Comparison of ENCODE assay signal across 1 cellular context in the genomic region with DNA sequence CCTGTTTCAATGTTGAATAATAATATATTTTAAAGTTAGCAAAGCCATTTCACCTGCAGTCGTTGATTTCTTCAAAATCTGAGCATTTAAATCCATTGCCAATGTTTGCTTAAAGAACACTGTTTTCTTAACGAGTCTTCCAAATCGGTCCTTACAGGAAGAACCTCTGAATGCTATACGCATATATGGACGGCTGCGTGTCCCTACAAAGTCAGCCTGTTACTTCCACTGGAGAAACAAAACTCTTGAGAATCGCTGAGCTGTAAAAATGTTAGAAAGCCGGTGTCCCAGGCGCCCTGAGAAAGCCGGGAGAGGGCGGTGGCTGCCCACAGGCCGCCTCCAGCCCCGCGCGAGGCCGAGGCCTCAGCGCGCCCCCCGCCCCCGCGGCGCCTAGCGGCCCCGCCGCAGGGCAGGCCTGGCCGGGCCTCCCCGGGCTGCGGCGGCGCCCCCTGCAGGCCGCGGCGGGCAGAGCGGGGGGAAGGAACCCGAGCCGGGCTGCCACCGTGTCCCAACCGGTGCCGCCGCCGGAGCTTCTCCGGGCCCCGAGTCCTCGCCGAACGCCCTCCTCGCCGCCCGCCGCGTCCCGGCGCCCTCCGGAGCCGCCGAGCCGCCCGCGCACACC.
TF ChIP-seq lines count a peak whose summit lies in the region.

Gene FHIP2A (plus strand): TSS at position 488 of the 622 bp plus-strand sequence. CDS start 299 bp downstream, outside the sequence.

TF ChIP-seq in K562, 482 proteins besides CTCF, POLR2A, EP300 and RAD21 (continued from another document):
- TF ChIP-seq, protein P1, sequence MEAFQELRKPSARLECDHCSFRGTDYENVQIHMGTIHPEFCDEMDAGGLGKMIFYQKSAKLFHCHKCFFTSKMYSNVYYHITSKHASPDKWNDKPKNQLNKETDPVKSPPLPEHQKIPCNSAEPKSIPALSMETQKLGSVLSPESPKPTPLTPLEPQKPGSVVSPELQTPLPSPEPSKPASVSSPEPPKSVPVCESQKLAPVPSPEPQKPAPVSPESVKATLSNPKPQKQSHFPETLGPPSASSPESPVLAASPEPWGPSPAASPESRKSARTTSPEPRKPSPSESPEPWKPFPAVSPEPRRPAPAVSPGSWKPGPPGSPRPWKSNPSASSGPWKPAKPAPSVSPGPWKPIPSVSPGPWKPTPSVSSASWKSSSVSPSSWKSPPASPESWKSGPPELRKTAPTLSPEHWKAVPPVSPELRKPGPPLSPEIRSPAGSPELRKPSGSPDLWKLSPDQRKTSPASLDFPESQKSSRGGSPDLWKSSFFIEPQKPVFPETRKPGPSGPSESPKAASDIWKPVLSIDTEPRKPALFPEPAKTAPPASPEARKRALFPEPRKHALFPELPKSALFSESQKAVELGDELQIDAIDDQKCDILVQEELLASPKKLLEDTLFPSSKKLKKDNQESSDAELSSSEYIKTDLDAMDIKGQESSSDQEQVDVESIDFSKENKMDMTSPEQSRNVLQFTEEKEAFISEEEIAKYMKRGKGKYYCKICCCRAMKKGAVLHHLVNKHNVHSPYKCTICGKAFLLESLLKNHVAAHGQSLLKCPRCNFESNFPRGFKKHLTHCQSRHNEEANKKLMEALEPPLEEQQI (IDR thresholded peaks at IDR 0.05): no peak
- TF ChIP-seq ZNF668 (CRISPR knock-in tag; IDR thresholded peaks at IDR 0.05): no peak
- no peak for TF ChIP-seq RBM17 (IDR thresholded peaks at IDR 0.05; ENCODE audit: borderline replicate concordance, low read depth, low read length)
- TF ChIP-seq IFI16 (CRISPR knock-in tag; IDR thresholded peaks at IDR 0.05): no peak
- TF ChIP-seq, protein P2, sequence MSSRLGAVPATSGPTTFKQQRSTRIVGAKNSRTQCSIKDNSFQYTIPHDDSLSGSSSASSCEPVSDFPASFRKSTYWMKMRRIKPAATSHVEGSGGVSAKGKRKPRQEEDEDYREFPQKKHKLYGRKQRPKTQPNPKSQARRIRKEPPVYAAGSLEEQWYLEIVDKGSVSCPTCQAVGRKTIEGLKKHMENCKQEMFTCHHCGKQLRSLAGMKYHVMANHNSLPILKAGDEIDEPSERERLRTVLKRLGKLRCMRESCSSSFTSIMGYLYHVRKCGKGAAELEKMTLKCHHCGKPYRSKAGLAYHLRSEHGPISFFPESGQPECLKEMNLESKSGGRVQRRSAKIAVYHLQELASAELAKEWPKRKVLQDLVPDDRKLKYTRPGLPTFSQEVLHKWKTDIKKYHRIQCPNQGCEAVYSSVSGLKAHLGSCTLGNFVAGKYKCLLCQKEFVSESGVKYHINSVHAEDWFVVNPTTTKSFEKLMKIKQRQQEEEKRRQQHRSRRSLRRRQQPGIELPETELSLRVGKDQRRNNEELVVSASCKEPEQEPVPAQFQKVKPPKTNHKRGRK (tag; IDR thresholded peaks at IDR 0.05): no peak
- TF ChIP-seq TCF7 (IDR thresholded peaks at IDR 0.05; ENCODE audit: borderline replicate concordance): no peak
- peak; percentile 84 for TF ChIP-seq CTCFL (IDR thresholded peaks at IDR 0.05; ENCODE audit: borderline replicate concordance, insufficient read depth, low read depth, low read length, poor library complexity, severe bottlenecking)
- 0 out of 2 replicates have a peak, but pooled peaks have one; percentile 18 for TF ChIP-seq GATAD2B (IDR thresholded peaks at IDR 0.05; ENCODE audit: borderline replicate concordance)
